Comparison of ENCODE assay signal across 17 cellular contexts in genomic region chr7:1591396-1591795, GRCh38. TPM values are rescaled to one million over a fixed set of nuclear protein-coding genes. Genes with fewer than 3 reads are reported as not detected.
A peak's percentile ranks its signal among the peaks of the same experiment; 100 is the strongest.
DNase-seq lines count a peak whose midpoint lies in the region; ATAC-seq and TF ChIP-seq lines count a peak whose summit lies in the region.
"Had no signal": no experiment of that assay in that cellular context is flagged by ENCODE, and none has a peak within 500 bp of the region (broad histone marks: within the 10 kb centered on the region; RNA-seq: fewer than 3 reads in every experiment).

No MANE protein-coding gene starts in this region.

- POLR2A ChIA-PET in SK-N-SH (lab: Yijun Ruan, JAX) (interaction anchor here (1.3 kb wide), 1 partner anchor 47 kb away, joined by 3 read pairs; no protein-coding TSS in a partner anchor), A673 (lab: Charles Lee; ENCODE audit: low non-redundant PET) (no interaction called here)

- H3K4me1 ChIP-seq in SK-N-SH (ENCODE audit: control insufficient read depth in 1 of 2, insufficient read depth in 2 of 2, low read depth in 1 of 2, low read length in 1 of 2) (peaks cover 0 to 65% of the 10 kb centered on the region in 2 experiments; a peak in 1 of 4 replicates), osteoblast (ENCODE audit: insufficient read depth, low read length) (no peaks in the 10 kb centered on the region), gastrocnemius medialis (no peaks in the 10 kb centered on the region), A673 (ENCODE audit: insufficient read depth, low read length, poor library complexity, severe bottlenecking) (no peaks in the 10 kb centered on the region)

- no peak overlapping the region for H3K9ac ChIP-seq in SK-N-SH

- H3K9me3 Mint-ChIP-seq in activated naive CD8-positive, alpha-beta T cell treated with anti-CD3 and anti-CD28 coated beads for 36 hours: peaks cover 3% of the 10 kb centered on the region
- H3K9me3 Mint-ChIP-seq: CD4-positive, alpha-beta T cell; IgD-negative memory B cell had no signal

- no TSS peak for BruUV-seq in A673 (replicated peaks; lab: Mats Ljungman, UMichigan)

- H3K4me2 ChIP-seq in SK-N-SH: no peak overlapping the region
- no peak overlapping the region for H3K4me2 ChIP-seq in osteoblast (ENCODE audit: insufficient read depth, low read length)

- H3F3A ChIP-seq in SK-N-SH (replicated peaks; ENCODE audit: insufficient read depth): no peaks in the 10 kb centered on the region

- in situ Hi-C loops in gastrocnemius medialis (cut with MboI; ENCODE audit: low sequenced_read_pairs in 4 of 4): loop anchor here in 3 of 4 donors (25.0 kb wide), 2 partner anchors 171 to 621 kb away; no protein-coding TSS in a partner anchor

- CTCF ChIA-PET in SK-N-SH (lab: Yijun Ruan, JAX) (interaction anchor here (0.9 to 2.6 kb wide), 6 partner anchors 9 to 167 kb away, joined by 3 to 14 read pairs (median 7); no protein-coding TSS in a partner anchor), A673 (lab: Charles Lee) (no interaction called here)

- H3K79me2 ChIP-seq in SK-N-SH (ENCODE audit: insufficient read depth) (no peaks in the 10 kb centered on the region), osteoblast (ENCODE audit: insufficient read depth, low read length) (no peaks in the 10 kb centered on the region)

- H3K4me3 Mint-ChIP-seq in activated naive CD8-positive, alpha-beta T cell treated with anti-CD3 and anti-CD28 coated beads for 36 hours: peak overlapping the region; percentile 62
- H3K4me3 Mint-ChIP-seq: CD4-positive, alpha-beta T cell; H9 had no signal

- peaks cover 39% of the 10 kb centered on the region for H3K27me3 ChIP-seq in SK-N-SH (ENCODE audit: insufficient read depth)
- H3K27me3 ChIP-seq in osteoblast (ENCODE audit: insufficient read depth, low read length): peaks cover 61% of the 10 kb centered on the region
- H3K27me3 ChIP-seq in gastrocnemius medialis: peaks cover 49 to 63% (median 53%) of the 10 kb centered on the region in 3 donors
- peaks cover 40% of the 10 kb centered on the region for H3K27me3 ChIP-seq in A673 (replicated peaks; ENCODE audit: insufficient read depth, low read depth, low read length, poor library complexity)

- peaks cover 29% of the 10 kb centered on the region for H3K27me3 Mint-ChIP-seq in activated naive CD8-positive, alpha-beta T cell treated with anti-CD3 and anti-CD28 coated beads for 36 hours

- no peak for TF ChIP-seq CTCF in SK-N-SH (IDR thresholded peaks at IDR 0.05)
- no peak for TF ChIP-seq CTCF in osteoblast (IDR thresholded peaks at IDR 0.05; ENCODE audit: extremely low read depth, low read depth, low read length)
- TF ChIP-seq CTCF in gastrocnemius medialis (IDR thresholded peaks at IDR 0.05 in 4 of 5, conservative IDR thresholded peaks at IDR 0.05 in 1 of 5): no peak
- no peak for TF ChIP-seq CTCF in A673 (conservative IDR thresholded peaks at IDR 0.05; ENCODE audit: low read depth, low read length)

- WGBS in SK-N-SH (ENCODE audit: low lambda C conversion rate): 64% methylated on average over 6 of the region's 6 CpGs

- ATAC-seq in SK-N-SH treated with all-trans-retinoic acid at 6 μM for 48 hours (no peak), gastrocnemius medialis (no peak), HG02870 (IDR thresholded peaks at IDR 0.05; ENCODE audit: unreplicated experiment) (no peak)
- ATAC-seq: Panc1 had no signal

- no peaks in the 10 kb centered on the region for H3K9me3 ChIP-seq in SK-N-SH
- H3K9me3 ChIP-seq in osteoblast (ENCODE audit: low read depth, low read length): peaks cover 4% of the 10 kb centered on the region
- no peaks in the 10 kb centered on the region for H3K9me3 ChIP-seq in gastrocnemius medialis
- H3K9me3 ChIP-seq in A673 (ENCODE audit: low read depth, low read length, poor library complexity, severe bottlenecking): no peaks in the 10 kb centered on the region

- H3K4me1 Mint-ChIP-seq in activated naive CD8-positive, alpha-beta T cell treated with anti-CD3 and anti-CD28 coated beads for 36 hours: peaks cover 19% of the 10 kb centered on the region

- no peaks in the 10 kb centered on the region for H3K36me3 ChIP-seq in SK-N-SH (replicated peaks in 1 of 2; ENCODE audit: control insufficient read depth in 1 of 2, insufficient read depth in 2 of 2, low read length in 1 of 2)
- H3K36me3 ChIP-seq in osteoblast (ENCODE audit: insufficient read depth, low read length): no peaks in the 10 kb centered on the region
- H3K36me3 ChIP-seq in gastrocnemius medialis: no peaks in the 10 kb centered on the region
- H3K36me3 ChIP-seq in A673 (ENCODE audit: insufficient read depth, low read length, poor library complexity, severe bottlenecking): no peaks in the 10 kb centered on the region

- intact Hi-C loops in gastrocnemius medialis (cut with DNase I; ENCODE audit: low total_unique reads) (no loop called here), A673 (cut with micrococcal nuclease; ENCODE audit: unreplicated experiment) (no loop called here)

- DNase-seq in SK-N-SH (peak; percentile 31), osteoblast (ENCODE audit: insufficient read length, low spot score, missing footprints) (peak; percentile 58), gastrocnemius medialis (no peak), A673 (ENCODE audit: low spot score) (no peak)
- no peak for DNase-seq in Jurkat, Clone E6-1 (ENCODE audit: low read depth, low spot score)
- no peak for DNase-seq in activated naive CD8-positive, alpha-beta T cell treated with anti-CD3 and anti-CD28 coated beads for 36 hours
- DNase-seq: CD4-positive, alpha-beta T cell; H9; NCI-H1436; NCI-H2081 treated with DMSO at 0.1 percent for 48 hours; NCI-H226; NCI-H526 treated with DMSO at 0.1 percent for 48 hours; SHP77 treated with DMSO at 0.1 percent for 48 hours had no signal

- no peaks in the 10 kb centered on the region for H3K9me2 ChIP-seq in SK-N-SH

- H3K27ac ChIP-seq in SK-N-SH (ENCODE audit: low read depth in 2 of 2, low read length in 1 of 2) (peak overlapping the region in 1 of 2 experiments; percentile 85; a peak in 1 of 4 replicates), osteoblast (ENCODE audit: low read depth, low read length) (no peak overlapping the region), gastrocnemius medialis (no peak overlapping the region), A673 (ENCODE audit: low read depth, low read length, poor library complexity, severe bottlenecking) (no peak overlapping the region)

- H4K20me1 ChIP-seq in SK-N-SH (ENCODE audit: insufficient read depth) (no peaks in the 10 kb centered on the region), osteoblast (ENCODE audit: insufficient read depth, low read length) (no peaks in the 10 kb centered on the region)

- no peak overlapping the region for H2AFZ ChIP-seq in SK-N-SH (ENCODE audit: low read depth)
- H2AFZ ChIP-seq in osteoblast (ENCODE audit: low read length): no peak overlapping the region

- H3K36me3 Mint-ChIP-seq in activated naive CD8-positive, alpha-beta T cell treated with anti-CD3 and anti-CD28 coated beads for 36 hours: no peaks in the 10 kb centered on the region

- TF ChIP-seq EP300 in SK-N-SH (IDR thresholded peaks at IDR 0.05; ENCODE audit: borderline replicate concordance in 1 of 2, low read depth in 1 of 2, low read length in 1 of 2): no peak

- TF ChIP-seq RAD21 in SK-N-SH (IDR thresholded peaks at IDR 0.05; ENCODE audit: low read length): no peak

- TF ChIP-seq POLR2A in gastrocnemius medialis (IDR thresholded peaks at IDR 0.05): no peak

- H3K27ac Mint-ChIP-seq in activated naive CD8-positive, alpha-beta T cell treated with anti-CD3 and anti-CD28 coated beads for 36 hours: no peak overlapping the region
- H3K27ac Mint-ChIP-seq: CD4-positive, alpha-beta T cell had no signal

- H3K4me3 ChIP-seq in SK-N-SH (ENCODE audit: low read depth in 2 of 2, low read length in 1 of 2): no peak overlapping the region
- H3K4me3 ChIP-seq in Jurkat, Clone E6-1 (ENCODE audit: low read length): peak overlapping the region; percentile 28
- no peak overlapping the region for H3K4me3 ChIP-seq in osteoblast (ENCODE audit: insufficient read depth, low read length)
- H3K4me3 ChIP-seq in gastrocnemius medialis: no peak overlapping the region
- no peak overlapping the region for H3K4me3 ChIP-seq in A673 (ENCODE audit: low read depth, low read length, poor library complexity, severe bottlenecking)

TF ChIP-seq in SK-N-SH, 30 proteins besides CTCF, POLR2A, EP300 and RAD21 (continues in another document):
- TF ChIP-seq GABPA (IDR thresholded peaks at IDR 0.05; ENCODE audit: low read depth): no peak

TF ChIP-seq in SK-N-SH treated with all-trans-retinoic acid at 6 μM for 48 hours, 23 proteins besides CTCF, POLR2A, EP300 and RAD21 (continues in another document):
- TF ChIP-seq ESRRG (CRISPR knock-in tag; IDR thresholded peaks at IDR 0.05) (no peak), ZFP3 (CRISPR knock-in tag; IDR thresholded peaks at IDR 0.05) (no peak), ARNTL (CRISPR knock-in tag; IDR thresholded peaks at IDR 0.05; ENCODE audit: borderline replicate concordance, low read depth) (no peak), RARB (CRISPR knock-in tag; IDR thresholded peaks at IDR 0.05) (no peak), ZNF565 (CRISPR knock-in tag; conservative IDR thresholded peaks at IDR 0.05; ENCODE audit: low read depth) (no peak), TCF4 (CRISPR knock-in tag; IDR thresholded peaks at IDR 0.05; ENCODE audit: borderline replicate concordance) (no peak), ZC3H10 (CRISPR knock-in tag; IDR thresholded peaks at IDR 0.05) (no peak), ZNF70 (CRISPR knock-in tag; IDR thresholded peaks at IDR 0.05) (no peak), OSR1 (CRISPR knock-in tag; IDR thresholded peaks at IDR 0.05) (no peak)

RNA-seq across cellular contexts. Expression of gene PSMG3, which starts 21.6 kb away (rescaled TPM):
- polyA plus RNA-seq in SK-N-SH (2012; rRNA removed): 106 and 109 TPM in 2 replicates
- 71.7 and 94.8 TPM in 2 replicates for polyA plus RNA-seq in SK-N-SH (2012; cell fraction: cytosol; rRNA removed)
- polyA plus RNA-seq in SK-N-SH (2012; cell fraction: nucleus; rRNA removed): 82.8 and 87.7 TPM in 2 replicates
- polyA plus RNA-seq in Jurkat, Clone E6-1 (2012; ENCODE audit: insufficient read depth, insufficient read length): 153 TPM
- total RNA-seq in activated naive CD8-positive, alpha-beta T cell treated with anti-CD3 and anti-CD28 coated beads for 36 hours: 10 to 100 TPM; 55.1 to 57.0 TPM
- total RNA-seq in osteoblast: 32.1 and 38.7 TPM in 2 replicates
- 10 to 100 TPM; 25.4 to 46.4 (median 32.2) TPM for total RNA-seq in gastrocnemius medialis
- total RNA-seq in A673 (2021): 54.9 and 57.9 TPM in 2 replicates

RNA-seq across cellular contexts. Expression of gene TMEM184A, which starts 35.4 kb away (rescaled TPM):
- 1.5 and 1.8 TPM in 2 replicates for polyA plus RNA-seq in SK-N-SH (2012; rRNA removed)
- polyA plus RNA-seq in SK-N-SH (2012; cell fraction: cytosol; rRNA removed): 0.43 and 0.46 TPM in 2 replicates
- polyA plus RNA-seq in SK-N-SH (2012; cell fraction: nucleus; rRNA removed): 6.5 and 6.7 TPM in 2 replicates
- polyA plus RNA-seq in Jurkat, Clone E6-1 (2012; ENCODE audit: insufficient read depth, insufficient read length): 2.6 TPM
- total RNA-seq in activated naive CD8-positive, alpha-beta T cell treated with anti-CD3 and anti-CD28 coated beads for 36 hours: under 1 TPM; 0.14 to 0.22 TPM
- total RNA-seq in osteoblast (under 0.01 TPM in 2 replicates), gastrocnemius medialis (1 to 10 TPM in 3 of 4 donors, under 1 TPM in 1; 0.55 to 3.3 (median 1.3) TPM), A673 (2021) (not detected in 2 replicates)

Comparison
In these comparisons a context has a peak if more than half of its experiments do, and no peak if none do; other contexts are left out.
1. DNase-seq: peak in SK-N-SH (single experiment) and osteoblast (single experiment); none in Jurkat, Clone E6-1 (single experiment), activated naive CD8-positive, alpha-beta T cell treated with anti-CD3 and anti-CD28 coated beads for 36 hours (single experiment), gastrocnemius medialis (0 of 2) and A673 (single experiment).